ENCODE assay signal across 19 cellular contexts in the genomic region with DNA sequence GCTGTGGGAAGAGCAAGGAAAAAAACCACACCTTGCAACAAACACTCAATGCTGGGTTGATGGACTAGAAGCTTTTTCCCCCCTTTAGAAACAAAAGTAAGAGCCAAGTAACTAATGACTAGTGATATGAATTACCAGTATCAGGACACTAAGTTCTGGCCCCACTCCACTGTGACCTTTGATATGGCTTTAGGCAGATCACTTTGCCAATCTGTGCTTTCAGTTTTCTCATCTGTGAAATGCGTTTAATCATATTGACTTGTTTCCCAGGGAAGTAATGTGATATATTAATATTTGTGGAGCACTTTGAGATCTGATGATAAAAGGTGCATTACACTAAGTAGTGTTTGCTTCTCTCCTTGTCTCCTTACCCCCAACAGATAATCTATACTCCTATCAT.
DNase-seq lines count a peak whose midpoint lies in the region; ATAC-seq and TF ChIP-seq lines count a peak whose summit lies in the region.
"Had no signal": no experiment of that assay in that cellular context is flagged by ENCODE, and none has a peak within 500 bp of the region (broad histone marks: within the 10 kb centered on the region; RNA-seq: fewer than 3 reads in every experiment).

No MANE protein-coding gene starts in this region.

- no peaks in the 10 kb centered on the region for H3K27me3 ChIP-seq in CD4-positive, alpha-beta T cell (ENCODE audit: control insufficient read depth, insufficient read depth, low read length)
- H3K27me3 ChIP-seq in gastrocnemius medialis, result no peaks in the 10 kb centered on the region
- H3K27me3 ChIP-seq: BLaER1, testis had no signal

- H3K36me3 Mint-ChIP-seq in T-helper 2 cell treated with Interferon-gamma antibody and Interleukin-4, amounts not matched to agents 5 μg/mL and 100 μg/mL, for 36 hours (ENCODE audit: low read depth), result peaks cover 2% of the 10 kb centered on the region
- H3K36me3 Mint-ChIP-seq in CD4-positive, alpha-beta T cell (ENCODE audit: low read depth), result no peaks in the 10 kb centered on the region
- no peaks in the 10 kb centered on the region for H3K36me3 Mint-ChIP-seq in WTC11
- H3K36me3 Mint-ChIP-seq in effector memory CD8-positive, alpha-beta T cell (ENCODE audit: insufficient read depth), result peaks cover 14% of the 10 kb centered on the region

- CTCF ChIA-PET in CD4-positive, alpha-beta T cell (lab: Charles Lee), result interaction anchor here (0.5 to 1.0 kb wide), 2 partner anchors 25 to 356 kb away, joined by 3 to 4 read pairs; no protein-coding TSS in a partner anchor
- CTCF ChIA-PET in WTC11 (lab: Charles Lee), result no interaction called here

- WGBS in lower leg skin, 2 donors, result 63 to 64% methylated on average over 1 of the region's 1 CpG

- in situ Hi-C loops in gastrocnemius medialis (cut with MboI; ENCODE audit: low sequenced_read_pairs in 4 of 4), result no loop called here

- no peaks in the 10 kb centered on the region for H3K9me3 ChIP-seq in CD4-positive, alpha-beta T cell (ENCODE audit: control insufficient read depth, low read length)
- no peaks in the 10 kb centered on the region for H3K9me3 ChIP-seq in gastrocnemius medialis
- H3K9me3 ChIP-seq: BLaER1, testis had no signal

- H3K27me3 Mint-ChIP-seq in T-helper 2 cell treated with Interferon-gamma antibody and Interleukin-4, amounts not matched to agents 5 μg/mL and 100 μg/mL, for 36 hours (ENCODE audit: low read depth), result no peaks in the 10 kb centered on the region
- no peaks in the 10 kb centered on the region for H3K27me3 Mint-ChIP-seq in CD4-positive, alpha-beta T cell
- no peaks in the 10 kb centered on the region for H3K27me3 Mint-ChIP-seq in WTC11 (ENCODE audit: low read depth)
- H3K27me3 Mint-ChIP-seq in effector memory CD8-positive, alpha-beta T cell, result no peaks in the 10 kb centered on the region

- no peak for ATAC-seq in CD4-positive, alpha-beta T cell (ENCODE audit: poor library complexity)
- ATAC-seq in WTC11, result no peak
- ATAC-seq in effector memory CD8-positive, alpha-beta T cell (replicated peaks), result no peak
- ATAC-seq in gastrocnemius medialis, result no peak

- no peaks in the 10 kb centered on the region for H3K4me1 ChIP-seq in gastrocnemius medialis
- H3K4me1 ChIP-seq: testis had no signal

- H3K9me3 Mint-ChIP-seq in T-helper 2 cell treated with Interferon-gamma antibody and Interleukin-4, amounts not matched to agents 5 μg/mL and 100 μg/mL, for 36 hours, result peaks cover 3% of the 10 kb centered on the region
- no peaks in the 10 kb centered on the region for H3K9me3 Mint-ChIP-seq in CD4-positive, alpha-beta T cell
- no peaks in the 10 kb centered on the region for H3K9me3 Mint-ChIP-seq in WTC11
- no peaks in the 10 kb centered on the region for H3K9me3 Mint-ChIP-seq in effector memory CD8-positive, alpha-beta T cell

- intact Hi-C loops in CD4-positive, alpha-beta T cell (cut with DNase I, micrococcal nuclease), result loop anchor here in 1 of 2 experiments (5.0 kb wide), 1 partner anchor 67 kb away; no protein-coding TSS in a partner anchor
- intact Hi-C loops in gastrocnemius medialis (cut with DNase I; ENCODE audit: low total_unique reads), result no loop called here
- intact Hi-C loops in lower leg skin (cut with DNase I; ENCODE audit: low total_unique reads), result no loop called here

- POLR2A ChIA-PET in CD4-positive, alpha-beta T cell (lab: Charles Lee), result interaction anchor here (1.0 to 1.5 kb wide), 6 partner anchors 10 to 342 kb away, joined by 3 to 6 read pairs (median 4); no protein-coding TSS in a partner anchor
- POLR2A ChIA-PET in WTC11 (lab: Charles Lee), result no interaction called here

- no peak for DNase-seq in T-helper 2 cell treated with Interferon-gamma antibody and Interleukin-4, amounts not matched to agents 5 μg/mL and 100 μg/mL, for 36 hours (ENCODE audit: low spot score)
- DNase-seq in T-helper 2 cell (no peak), WTC11 (ENCODE audit: low spot score) (no peak), gastrocnemius medialis (no peak), NCI-H446 (lab: John Stamatoyannopoulos, UW) (no peak), lower leg skin (ENCODE audit: low spot score in 2 of 2) (no peak)
- DNase-seq in CD4-positive, alpha-beta T cell, result no peak
- no peak for DNase-seq in effector memory CD8-positive, alpha-beta T cell
- DNase-seq: activated gamma-delta T cell; DMS 273 treated with DMSO at 0.1 percent for 48 hours; foreskin melanocyte; HCEC 1CT; NCI-H2081; NCI-H446 treated with DMSO at 0.1 percent for 48 hours; NK-92 treated with Interleukin-12 subunit alpha and Interleukin-12 subunit beta, amount 100 ng/mL, for 24 hours; RPMI8226; testis had no signal

- TF ChIP-seq POLR2A in gastrocnemius medialis (IDR thresholded peaks at IDR 0.05) (no peak), lower leg skin (IDR thresholded peaks at IDR 0.05) (no peak)

- no peaks in the 10 kb centered on the region for H3K36me3 ChIP-seq in gastrocnemius medialis
- H3K36me3 ChIP-seq: BLaER1 had no signal

- peak overlapping the region; percentile 34 for H3K4me3 Mint-ChIP-seq in T-helper 2 cell treated with Interferon-gamma antibody and Interleukin-4, amounts not matched to agents 5 μg/mL and 100 μg/mL, for 36 hours
- H3K4me3 Mint-ChIP-seq in CD4-positive, alpha-beta T cell, result peak overlapping the region; percentile 83
- no peak overlapping the region for H3K4me3 Mint-ChIP-seq in WTC11
- H3K4me3 Mint-ChIP-seq in effector memory CD8-positive, alpha-beta T cell, result peak overlapping the region; percentile 38 to 44

- no peak overlapping the region for H3K4me3 ChIP-seq in gastrocnemius medialis
- no peak overlapping the region for H3K4me3 ChIP-seq in lower leg skin (ENCODE audit: low read depth, poor library complexity, severe bottlenecking)
- H3K4me3 ChIP-seq: BLaER1, testis had no signal

- H3K4me1 Mint-ChIP-seq in T-helper 2 cell treated with Interferon-gamma antibody and Interleukin-4, amounts not matched to agents 5 μg/mL and 100 μg/mL, for 36 hours (ENCODE audit: low read depth), result peaks cover 76% of the 10 kb centered on the region
- H3K4me1 Mint-ChIP-seq in CD4-positive, alpha-beta T cell (ENCODE audit: low read depth), result peaks cover 76% of the 10 kb centered on the region
- H3K4me1 Mint-ChIP-seq in WTC11, result peaks cover 5% of the 10 kb centered on the region
- peaks cover 49 to 61% of the 10 kb centered on the region in 2 donors for H3K4me1 Mint-ChIP-seq in effector memory CD8-positive, alpha-beta T cell (ENCODE audit: low read depth in 2 of 2)

- H3K27ac ChIP-seq in CD4-positive, alpha-beta T cell (ENCODE audit: low read depth, low read length), result peak overlapping the region; percentile 42
- H3K27ac ChIP-seq in gastrocnemius medialis, result no peak overlapping the region
- H3K27ac ChIP-seq: BLaER1, KMS-11, testis had no signal

- peak overlapping the region; percentile 71 for H3K27ac Mint-ChIP-seq in T-helper 2 cell treated with Interferon-gamma antibody and Interleukin-4, amounts not matched to agents 5 μg/mL and 100 μg/mL, for 36 hours
- H3K27ac Mint-ChIP-seq in CD4-positive, alpha-beta T cell, result peak overlapping the region; percentile 93
- peak overlapping the region; percentile 39; the same call in 1 of the 2 replicates for H3K27ac Mint-ChIP-seq in WTC11
- peak overlapping the region; percentile 14 to 94 for H3K27ac Mint-ChIP-seq in effector memory CD8-positive, alpha-beta T cell

- TF ChIP-seq CTCF in CD4-positive, alpha-beta T cell (IDR thresholded peaks at IDR 0.05), result no peak
- TF ChIP-seq CTCF in WTC11 (IDR thresholded peaks at IDR 0.05), result no peak
- TF ChIP-seq CTCF in gastrocnemius medialis (IDR thresholded peaks at IDR 0.05 in 4 of 5, conservative IDR thresholded peaks at IDR 0.05 in 1 of 5), result no peak
- TF ChIP-seq CTCF in lower leg skin (IDR thresholded peaks at IDR 0.05), result no peak

TF ChIP-seq in WTC11, 78 proteins besides CTCF, POLR2A, EP300 and RAD21:
- TF ChIP-seq, protein P1, sequence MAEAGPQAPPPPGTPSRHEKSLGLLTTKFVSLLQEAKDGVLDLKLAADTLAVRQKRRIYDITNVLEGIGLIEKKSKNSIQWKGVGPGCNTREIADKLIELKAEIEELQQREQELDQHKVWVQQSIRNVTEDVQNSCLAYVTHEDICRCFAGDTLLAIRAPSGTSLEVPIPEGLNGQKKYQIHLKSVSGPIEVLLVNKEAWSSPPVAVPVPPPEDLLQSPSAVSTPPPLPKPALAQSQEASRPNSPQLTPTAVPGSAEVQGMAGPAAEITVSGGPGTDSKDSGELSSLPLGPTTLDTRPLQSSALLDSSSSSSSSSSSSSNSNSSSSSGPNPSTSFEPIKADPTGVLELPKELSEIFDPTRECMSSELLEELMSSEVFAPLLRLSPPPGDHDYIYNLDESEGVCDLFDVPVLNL (CRISPR knock-in tag; IDR thresholded peaks at IDR 0.05; ENCODE audit: borderline replicate concordance, low read depth), result no peak
- TF ChIP-seq, protein P2, sequence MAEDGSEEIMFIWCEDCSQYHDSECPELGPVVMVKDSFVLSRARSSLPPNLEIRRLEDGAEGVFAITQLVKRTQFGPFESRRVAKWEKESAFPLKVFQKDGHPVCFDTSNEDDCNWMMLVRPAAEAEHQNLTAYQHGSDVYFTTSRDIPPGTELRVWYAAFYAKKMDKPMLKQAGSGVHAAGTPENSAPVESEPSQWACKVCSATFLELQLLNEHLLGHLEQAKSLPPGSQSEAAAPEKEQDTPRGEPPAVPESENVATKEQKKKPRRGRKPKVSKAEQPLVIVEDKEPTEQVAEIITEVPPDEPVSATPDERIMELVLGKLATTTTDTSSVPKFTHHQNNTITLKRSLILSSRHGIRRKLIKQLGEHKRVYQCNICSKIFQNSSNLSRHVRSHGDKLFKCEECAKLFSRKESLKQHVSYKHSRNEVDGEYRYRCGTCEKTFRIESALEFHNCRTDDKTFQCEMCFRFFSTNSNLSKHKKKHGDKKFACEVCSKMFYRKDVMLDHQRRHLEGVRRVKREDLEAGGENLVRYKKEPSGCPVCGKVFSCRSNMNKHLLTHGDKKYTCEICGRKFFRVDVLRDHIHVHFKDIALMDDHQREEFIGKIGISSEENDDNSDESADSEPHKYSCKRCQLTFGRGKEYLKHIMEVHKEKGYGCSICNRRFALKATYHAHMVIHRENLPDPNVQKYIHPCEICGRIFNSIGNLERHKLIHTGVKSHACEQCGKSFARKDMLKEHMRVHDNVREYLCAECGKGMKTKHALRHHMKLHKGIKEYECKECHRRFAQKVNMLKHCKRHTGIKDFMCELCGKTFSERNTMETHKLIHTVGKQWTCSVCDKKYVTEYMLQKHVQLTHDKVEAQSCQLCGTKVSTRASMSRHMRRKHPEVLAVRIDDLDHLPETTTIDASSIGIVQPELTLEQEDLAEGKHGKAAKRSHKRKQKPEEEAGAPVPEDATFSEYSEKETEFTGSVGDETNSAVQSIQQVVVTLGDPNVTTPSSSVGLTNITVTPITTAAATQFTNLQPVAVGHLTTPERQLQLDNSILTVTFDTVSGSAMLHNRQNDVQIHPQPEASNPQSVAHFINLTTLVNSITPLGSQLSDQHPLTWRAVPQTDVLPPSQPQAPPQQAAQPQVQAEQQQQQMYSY (CRISPR knock-in tag; IDR thresholded peaks at IDR 0.05), result no peak
- TF ChIP-seq NFE2L1 (CRISPR knock-in tag; IDR thresholded peaks at IDR 0.05) (no peak), FOXP1 (CRISPR knock-in tag; IDR thresholded peaks at IDR 0.05; ENCODE audit: borderline replicate concordance) (no peak), ZBTB21 (CRISPR knock-in tag; IDR thresholded peaks at IDR 0.05; ENCODE audit: borderline replicate concordance) (no peak)

Comparison
In these comparisons a context has a peak if more than half of its experiments do, and no peak if none do; other contexts are left out.
1. H3K27ac Mint-ChIP-seq: peak in every context shown above with its lines; median percentile 93 in CD4-positive, alpha-beta T cell; 71 in T-helper 2 cell treated with Interferon-gamma antibody and Interleukin-4, amounts not matched to agents 5 μg/mL and 100 μg/mL, for 36 hours; 54 in effector memory CD8-positive, alpha-beta T cell; 39 in WTC11.